In genomic region chr12:41439134-41439533, GRCh38 we compare ENCODE assay signal across 2 cellular contexts.
A peak's percentile ranks its signal among the peaks of the same experiment; 100 is the strongest.
TF ChIP-seq lines count a peak whose summit lies in the region.

No MANE protein-coding gene starts in this region.

TF ChIP-seq in SK-N-SH, 30 proteins besides CTCF, POLR2A, EP300 and RAD21 (continued from another document):
- TF ChIP-seq TEAD4 (IDR thresholded peaks at IDR 0.05; ENCODE audit: borderline replicate concordance, insufficient read depth) = no peak
- TF ChIP-seq USF1 (IDR thresholded peaks at IDR 0.05; ENCODE audit: borderline replicate concordance, low read depth) = no peak
- no peak for TF ChIP-seq RXRA (IDR thresholded peaks at IDR 0.05; ENCODE audit: borderline replicate concordance, low read depth)
- TF ChIP-seq, protein P1, sequence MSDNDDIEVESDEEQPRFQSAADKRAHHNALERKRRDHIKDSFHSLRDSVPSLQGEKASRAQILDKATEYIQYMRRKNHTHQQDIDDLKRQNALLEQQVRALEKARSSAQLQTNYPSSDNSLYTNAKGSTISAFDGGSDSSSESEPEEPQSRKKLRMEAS (IDR thresholded peaks at IDR 0.05; ENCODE audit: low read depth) = no peak

TF ChIP-seq in neural cell, 6 proteins besides CTCF, POLR2A, EP300 and RAD21:
- TF ChIP-seq REST (IDR thresholded peaks at IDR 0.05; ENCODE audit: borderline replicate concordance) (no peak), SMC3 (conservative IDR thresholded peaks at IDR 0.05; ENCODE audit: poor library complexity) (peak; percentile 40)
TF ChIP-seq in neural cell: peak in this region for 1.
